ENCODE assay signal across 29 cellular contexts in genomic region chr6:12481292-12481691, GRCh38.
"Had no signal": no experiment of that assay in that cellular context is flagged by ENCODE, and none has a peak within 500 bp of the region (broad histone marks: within the 10 kb centered on the region; RNA-seq: fewer than 3 reads in every experiment).

No MANE protein-coding gene starts in this region.

- H3K27ac ChIP-seq: stomach, suprapubic skin, testis, thoracic aorta, thyroid gland, tibial artery, tibial nerve, transverse colon, upper lobe of left lung, upper lobe of right lung, uterus, vagina had no signal

- DNase-seq: stimulated activated CD4-positive, alpha-beta T cell treated with anti-CD3 and anti-CD28 coated beads, Interleukin-2, amount 100 ng/mL, for 48 hours; stimulated activated CD4-positive, alpha-beta T cell treated with anti-CD3 and anti-CD28 coated beads, Interleukin-4, amount 100 ng/mL, for 1 hour; stimulated activated CD4-positive, alpha-beta T cell treated with anti-CD3 and anti-CD28 coated beads, Interleukin-4, amount 100 ng/mL, for 24 hours; stimulated activated CD4-positive, alpha-beta T cell treated with anti-CD3 and anti-CD28 coated beads, Interleukin-4, amount 100 ng/mL, for 4 hours; stimulated activated CD8-positive, alpha-beta memory T cell treated with anti-CD3 and anti-CD28 coated beads, Interleukin-4, amount 100 ng/mL, for 48 hours; stimulated activated naive B cell treated with anti-CD40 and anti-IgM and Interleukin-4, amounts not matched to agents 10 μg/mL and 1 μg/mL and 100 μg/mL, for 72 hours; stimulated activated naive CD4-positive, alpha-beta T cell; stimulated activated naive CD4-positive, alpha-beta T cell treated with Interleukin-2 at 50 U/mL for 16 hours; stimulated activated naive CD8-positive, alpha-beta T cell treated with anti-CD3 and anti-CD28 coated beads, Interleukin-15, amount 100 ng/mL, for 72 hours; stimulated activated naive CD8-positive, alpha-beta T cell treated with anti-CD3 and anti-CD28 coated beads, Interleukin-15, Interleukin-2, amounts not matched to agents 100 U/mL and 50 U/mL, for 24 hours; stomach; substantia nigra; testis; thyroid gland; tibial artery; transverse colon; trophoblast cell; upper lobe of left lung; upper lobe of right lung; uterus had no signal

- H3K27me3 Mint-ChIP-seq: stimulated activated memory B cell treated with anti-CD40 and anti-IgM and Interleukin-4, amounts not matched to agents 10 μg/mL and 1 μg/mL and 100 μg/mL, for 72 hours; stimulated activated naive CD8-positive, alpha-beta T cell treated with anti-CD3 and anti-CD28 coated beads, Interleukin-15, amount 100 ng/mL, for 72 hours; stimulated activated naive CD8-positive, alpha-beta T cell treated with anti-CD3 and anti-CD28 coated beads, Interleukin-15, Interleukin-2, amounts not matched to agents 100 ng/mL and 50 ng/mL, for 24 hours; type B pancreatic cell had no signal

- H3K27ac Mint-ChIP-seq: stimulated activated effector memory CD8-positive, alpha-beta T cell treated with anti-CD3 and anti-CD28 coated beads, Interleukin-12 subunit alpha, Interleukin-12 subunit beta, amount 100 ng/mL, for 72 hours; stimulated activated memory B cell treated with anti-CD40 and anti-IgM and Interleukin-4, amounts not matched to agents 10 μg/mL and 1 μg/mL and 100 μg/mL, for 72 hours; stimulated activated naive B cell treated with anti-CD40 and anti-IgM and Interleukin-4, amounts not matched to agents 10 μg/mL and 1 μg/mL and 100 μg/mL, for 72 hours; stimulated activated naive CD8-positive, alpha-beta T cell treated with anti-CD3 and anti-CD28 coated beads, Interleukin-15, amount 100 ng/mL, for 72 hours; stimulated activated naive CD8-positive, alpha-beta T cell treated with anti-CD3 and anti-CD28 coated beads, Interleukin-15, Interleukin-2, amounts not matched to agents 100 ng/mL and 50 ng/mL, for 24 hours; type B pancreatic cell had no signal

- H3K4me1 ChIP-seq: testis, thyroid gland, tibial nerve, upper lobe of left lung, upper lobe of right lung, uterus, vagina had no signal

- H3K36me3 Mint-ChIP-seq: stimulated activated effector memory CD8-positive, alpha-beta T cell treated with anti-CD3 and anti-CD28 coated beads, Interleukin-12 subunit alpha, Interleukin-12 subunit beta, amount 100 ng/mL, for 72 hours; stimulated activated memory B cell treated with anti-CD40 and anti-IgM and Interleukin-4, amounts not matched to agents 10 μg/mL and 1 μg/mL and 100 μg/mL, for 72 hours; stimulated activated naive B cell treated with anti-CD40 and anti-IgM and Interleukin-4, amounts not matched to agents 10 μg/mL and 1 μg/mL and 100 μg/mL, for 72 hours; type B pancreatic cell had no signal

- H3K4me1 Mint-ChIP-seq: stimulated activated effector memory CD8-positive, alpha-beta T cell treated with anti-CD3 and anti-CD28 coated beads, Interleukin-12 subunit alpha, Interleukin-12 subunit beta, amount 100 ng/mL, for 72 hours had no signal

- H3K4me3 ChIP-seq: stomach, suprapubic skin, testis, thoracic aorta, thyroid gland, tibial artery, tibial nerve, transverse colon, upper lobe of left lung, upper lobe of right lung, uterus, vagina had no signal

- H3K36me3 ChIP-seq: stomach, suprapubic skin, thoracic aorta, thyroid gland, tibial artery, tibial nerve, transverse colon, upper lobe of left lung, upper lobe of right lung, uterus, vagina had no signal

- H3K9me3 Mint-ChIP-seq: stimulated activated effector memory CD8-positive, alpha-beta T cell treated with anti-CD3 and anti-CD28 coated beads, Interleukin-12 subunit alpha, Interleukin-12 subunit beta, amount 100 ng/mL, for 72 hours; stimulated activated memory B cell treated with anti-CD40 and anti-IgM and Interleukin-4, amounts not matched to agents 10 μg/mL and 1 μg/mL and 100 μg/mL, for 72 hours; stimulated activated naive B cell treated with anti-CD40 and anti-IgM and Interleukin-4, amounts not matched to agents 10 μg/mL and 1 μg/mL and 100 μg/mL, for 72 hours; stimulated activated naive CD8-positive, alpha-beta T cell treated with anti-CD3 and anti-CD28 coated beads, Interleukin-15, amount 100 ng/mL, for 72 hours; stimulated activated naive CD8-positive, alpha-beta T cell treated with anti-CD3 and anti-CD28 coated beads, Interleukin-15, Interleukin-2, amounts not matched to agents 100 ng/mL and 50 ng/mL, for 24 hours had no signal

- FAIRE-seq: urothelium cell line had no signal

- H3K4me3 Mint-ChIP-seq: stimulated activated effector memory CD8-positive, alpha-beta T cell treated with anti-CD3 and anti-CD28 coated beads, Interleukin-12 subunit alpha, Interleukin-12 subunit beta, amount 100 ng/mL, for 72 hours; stimulated activated memory B cell treated with anti-CD40 and anti-IgM and Interleukin-4, amounts not matched to agents 10 μg/mL and 1 μg/mL and 100 μg/mL, for 72 hours; stimulated activated naive B cell treated with anti-CD40 and anti-IgM and Interleukin-4, amounts not matched to agents 10 μg/mL and 1 μg/mL and 100 μg/mL, for 72 hours; stimulated activated naive CD8-positive, alpha-beta T cell treated with anti-CD3 and anti-CD28 coated beads, Interleukin-15, Interleukin-2, amounts not matched to agents 100 ng/mL and 50 ng/mL, for 24 hours; type B pancreatic cell had no signal

- ATAC-seq: stimulated activated effector memory CD8-positive, alpha-beta T cell treated with anti-CD3 and anti-CD28 coated beads, Interleukin-12 subunit alpha, Interleukin-12 subunit beta, amount 100 ng/mL, for 72 hours; stimulated activated memory B cell treated with anti-CD40 and anti-IgM and Interleukin-4, amounts not matched to agents 10 μg/mL and 1 μg/mL and 100 μg/mL, for 72 hours; stimulated activated naive B cell treated with anti-CD40 and anti-IgM and Interleukin-4, amounts not matched to agents 10 μg/mL and 1 μg/mL and 100 μg/mL, for 72 hours; stimulated activated naive CD8-positive, alpha-beta T cell treated with anti-CD3 and anti-CD28 coated beads, Interleukin-15, amount 100 ng/mL, for 72 hours; stimulated activated naive CD8-positive, alpha-beta T cell treated with anti-CD3 and anti-CD28 coated beads, Interleukin-15, Interleukin-2, amounts not matched to agents 100 U/mL and 50 U/mL, for 24 hours; upper lobe of right lung had no signal

- H3K9me3 ChIP-seq: stomach, suprapubic skin, testis, thoracic aorta, thyroid gland, tibial artery, tibial nerve, transverse colon, upper lobe of left lung, upper lobe of right lung, uterus, vagina had no signal
